In genomic region chr21:25080161-25080560, GRCh38 we compare ENCODE assay signal across 18 cellular contexts.
"Had no signal": no experiment of that assay in that cellular context is flagged by ENCODE, and none has a peak within 500 bp of the region (broad histone marks: within the 10 kb centered on the region; RNA-seq: fewer than 3 reads in every experiment).

No MANE protein-coding gene starts in this region.

- H3K27ac Mint-ChIP-seq: activated CD4-positive, alpha-beta memory T cell treated with anti-CD3 and anti-CD28 coated beads, Interleukin-2, amount 10 ng/mL, durations not matched to agents 7 days and 5 days; activated CD4-positive, alpha-beta T cell treated with anti-CD3 and anti-CD28 coated beads for 36 hours; activated naive CD8-positive, alpha-beta T cell treated with anti-CD3 and anti-CD28 coated beads, Interleukin-2, amount 50 U/mL, for 24 hours; activated T-helper 1 cell treated with anti-CD3 and anti-CD28 coated beads, Interleukin-12 subunit alpha, Interleukin-12 subunit beta, Interleukin-2, Interleukin-4 antibody, amounts not matched to agents 30 ng/mL and 10 ng/mL and 1 ng/mL, durations not matched to agents 14 hours and 24 hours and 36 hours; dendritic cell treated with granulocyte-macrophage colony-stimulating factor and Interleukin-4, amounts not matched to agents 40 ng/mL and 50 ng/mL, for 4 days; effector memory CD8-positive, alpha-beta T cell; naive thymus-derived CD8-positive, alpha-beta T cell had no signal

- H3K9me3 Mint-ChIP-seq: activated naive CD8-positive, alpha-beta T cell treated with anti-CD3 and anti-CD28 coated beads, Interleukin-2, amount 50 U/mL, for 24 hours; activated T-helper 1 cell treated with anti-CD3 and anti-CD28 coated beads, Interleukin-12 subunit alpha, Interleukin-12 subunit beta, Interleukin-2, Interleukin-4 antibody, amounts not matched to agents 30 ng/mL and 10 ng/mL and 1 ng/mL, durations not matched to agents 14 hours and 24 hours and 36 hours had no signal

- H3K36me3 Mint-ChIP-seq: naive thymus-derived CD8-positive, alpha-beta T cell had no signal

- H3K4me3 Mint-ChIP-seq: activated CD4-positive, alpha-beta memory T cell treated with anti-CD3 and anti-CD28 coated beads, Interleukin-2, amount 10 ng/mL, durations not matched to agents 7 days and 5 days; activated CD4-positive, alpha-beta T cell treated with anti-CD3 and anti-CD28 coated beads for 36 hours; activated naive CD8-positive, alpha-beta T cell treated with anti-CD3 and anti-CD28 coated beads, Interleukin-2, amount 50 U/mL, for 24 hours; activated T-helper 1 cell treated with anti-CD3 and anti-CD28 coated beads, Interleukin-12 subunit alpha, Interleukin-12 subunit beta, Interleukin-2, Interleukin-4 antibody, amounts not matched to agents 30 ng/mL and 10 ng/mL and 1 ng/mL, durations not matched to agents 14 hours and 24 hours and 36 hours; dendritic cell treated with granulocyte-macrophage colony-stimulating factor and Interleukin-4, amounts not matched to agents 40 ng/mL and 50 ng/mL, for 4 days; effector memory CD8-positive, alpha-beta T cell; naive thymus-derived CD8-positive, alpha-beta T cell had no signal

- ATAC-seq: activated CD4-positive, alpha-beta T cell treated with anti-CD3 and anti-CD28 coated beads for 36 hours; body of pancreas; effector memory CD8-positive, alpha-beta T cell; foreskin keratinocyte; mucosa of descending colon; naive thymus-derived CD8-positive, alpha-beta T cell had no signal

- H3K27me3 Mint-ChIP-seq: activated CD4-positive, alpha-beta memory T cell treated with anti-CD3 and anti-CD28 coated beads, Interleukin-2, amount 10 ng/mL, durations not matched to agents 7 days and 5 days; activated CD4-positive, alpha-beta T cell treated with anti-CD3 and anti-CD28 coated beads for 36 hours; dendritic cell treated with granulocyte-macrophage colony-stimulating factor and Interleukin-4, amounts not matched to agents 40 ng/mL and 50 ng/mL, for 4 days; effector memory CD8-positive, alpha-beta T cell; naive thymus-derived CD8-positive, alpha-beta T cell had no signal

- DNase-seq: activated CD4-positive, alpha-beta memory T cell treated with anti-CD3 and anti-CD28 coated beads, Interleukin-2, amount 10 ng/mL, durations not matched to agents 7 days and 5 days; activated CD4-positive, alpha-beta T cell treated with anti-CD3 and anti-CD28 coated beads for 36 hours; activated CD8-positive, alpha-beta memory T cell treated with anti-CD3 and anti-CD28 coated beads, Interleukin-2, amount 50 U/mL, for 4 hours; activated naive CD4-positive, alpha-beta T cell; activated naive CD8-positive, alpha-beta T cell treated with anti-CD3 and anti-CD28 coated beads, Interleukin-2, amount 50 U/mL, for 24 hours; body of pancreas; central memory CD4-positive, alpha-beta T cell; effector memory CD8-positive, alpha-beta T cell; mammary epithelial cell; mucosa of descending colon; naive thymus-derived CD8-positive, alpha-beta T cell; posterior cingulate gyrus; thyroid gland; WERI-Rb-1 had no signal

- H3K4me1 Mint-ChIP-seq: activated CD4-positive, alpha-beta memory T cell treated with anti-CD3 and anti-CD28 coated beads, Interleukin-2, amount 10 ng/mL, durations not matched to agents 7 days and 5 days; activated CD4-positive, alpha-beta T cell treated with anti-CD3 and anti-CD28 coated beads for 36 hours; activated naive CD8-positive, alpha-beta T cell treated with anti-CD3 and anti-CD28 coated beads, Interleukin-2, amount 50 U/mL, for 24 hours had no signal

- H3K4me3 ChIP-seq: body of pancreas, mucosa of descending colon, skin epidermis, thyroid gland had no signal
